Comparison of ENCODE assay signal across 8 cellular contexts in genomic region chr14:88554458-88555286, GRCh38. TPM values are rescaled to one million over a fixed set of nuclear protein-coding genes. Genes with fewer than 3 reads are reported as not detected.
DNase-seq lines count a peak whose midpoint lies in the region; TF ChIP-seq lines count a peak whose summit lies in the region.

Gene PTPN21, minus strand, starts transcription at chr14:88555007. Its CDS starts 4,590 bp downstream, at chr14:88550417.

- POLR2A ChIA-PET in HEK293T (lab: Yijun Ruan, JAX), result no interaction called here

- DNase-seq in NCI-H1417 (lab: John Stamatoyannopoulos, UW) (peak in 2 of 3 experiments; percentile 68 to 70), NCI-H1417 treated with DMSO at 0.1 percent for 48 hours (lab: John Stamatoyannopoulos, UW) (no peak), HEK293T (ENCODE audit: extremely low spot score) (peak; percentile 73), SK-MEL-5 (ENCODE audit: low read depth, low spot score) (peak; percentile 55), dermis blood vessel endothelial cell (peak; percentile 80), kidney tubule cell (ENCODE audit: low spot score) (peak; percentile 84), activated gamma-delta T cell treated with Interleukin-2 at 50 U/mL for 16 hours (no peak)
- DNase-seq in stimulated activated CD8-positive, alpha-beta memory T cell treated with anti-CD3 and anti-CD28 coated beads, Interleukin-4, amount 100 ng/mL, for 48 hours, result peak; percentile 32

- CTCF ChIA-PET in HEK293T (lab: Yijun Ruan, JAX), result no interaction called here

- in situ Hi-C loops in SK-MEL-5 (cut with HindIII; ENCODE audit: low pct_unique_long_range_greater_than_20kb, low sequenced_read_pairs), result no loop called here

TF ChIP-seq in HEK293T, 16 proteins besides CTCF, POLR2A, EP300 and RAD21:
- no peak for TF ChIP-seq PKNOX1 (IDR thresholded peaks at IDR 0.05)
- TF ChIP-seq ELF4 (IDR thresholded peaks at IDR 0.05), result no peak
- TF ChIP-seq FOXA1 (IDR thresholded peaks at IDR 0.05), result no peak
- TF ChIP-seq L3MBTL2 (conservative IDR thresholded peaks at IDR 0.05), result no peak
- no peak for TF ChIP-seq SUZ12 (IDR thresholded peaks at IDR 0.05)
- no peak for TF ChIP-seq NFRKB (IDR thresholded peaks at IDR 0.05)
- TF ChIP-seq FOXK2 (IDR thresholded peaks at IDR 0.05), result no peak
- TF ChIP-seq BHLHE40 (IDR thresholded peaks at IDR 0.05; ENCODE audit: borderline replicate concordance), result no peak
- 0 out of 2 replicates have a peak, but pooled peaks have one; percentile 4 for TF ChIP-seq ARNT (IDR thresholded peaks at IDR 0.05)
- TF ChIP-seq SP1 (IDR thresholded peaks at IDR 0.05), result no peak
- no peak for TF ChIP-seq LEF1 (IDR thresholded peaks at IDR 0.05; ENCODE audit: borderline replicate concordance)
- TF ChIP-seq FOXM1 (IDR thresholded peaks at IDR 0.05; ENCODE audit: borderline replicate concordance), result peak; percentile 45; the same call in 1 of the 2 replicates
- no peak for TF ChIP-seq CTBP1 (IDR thresholded peaks at IDR 0.05; ENCODE audit: borderline replicate concordance)
- no peak for TF ChIP-seq TARDBP (IDR thresholded peaks at IDR 0.05)
- TF ChIP-seq HDGF (IDR thresholded peaks at IDR 0.05; ENCODE audit: borderline replicate concordance), result no peak
TF ChIP-seq in HEK293T: peak in this region for 2.

RNA-seq across cellular contexts. Expression of gene PTPN21, which starts in this region (rescaled TPM):
- total RNA-seq in SK-MEL-5 (2014; rRNA removed; shearing (Covaris generic)), result 2.4 and 2.7 TPM in 2 replicates
- 4.9 TPM in 2 replicates for polyA plus RNA-seq in SK-MEL-5 (2015; cell fraction: cytosol; rRNA removed)
- polyA plus RNA-seq in SK-MEL-5 (2015; cell fraction: nucleus; rRNA removed), result 10.9 and 11.0 TPM in 2 replicates
- 6.3 and 7.3 TPM in 2 replicates for total RNA-seq in dermis blood vessel endothelial cell

Comparison
In these comparisons a context has a peak if more than half of its experiments do, and no peak if none do; other contexts are left out.
1. DNase-seq: peak in NCI-H1417 (2 of 3), HEK293T (single experiment), SK-MEL-5 (single experiment), dermis blood vessel endothelial cell (single experiment), kidney tubule cell (single experiment) and stimulated activated CD8-positive, alpha-beta memory T cell treated with anti-CD3 and anti-CD28 coated beads, Interleukin-4, amount 100 ng/mL, for 48 hours (single experiment); none in NCI-H1417 treated with DMSO at 0.1 percent for 48 hours (single experiment) and activated gamma-delta T cell treated with Interleukin-2 at 50 U/mL for 16 hours (single experiment).